In genomic region chr3:22735373-22735772, GRCh38 we compare ENCODE assay signal across 20 cellular contexts.
"Had no signal": no experiment of that assay in that cellular context is flagged by ENCODE, and none has a peak within 500 bp of the region (broad histone marks: within the 10 kb centered on the region; RNA-seq: fewer than 3 reads in every experiment).

No MANE protein-coding gene starts in this region.

- H3K4me3 ChIP-seq: esophagus muscularis mucosa, gastroesophageal sphincter, heart left ventricle, hepatocyte, left lung, lower lobe of right lung had no signal

- H3K36me3 Mint-ChIP-seq: immature natural killer cell; mesothelial cell of epicardium; naive thymus-derived CD4-positive, alpha-beta T cell had no signal

- ATAC-seq: effector memory CD8-positive, alpha-beta T cell; foreskin keratinocyte; gastroesophageal sphincter; heart left ventricle; left ventricle myocardium superior; lower lobe of right lung; naive thymus-derived CD4-positive, alpha-beta T cell had no signal

- H3K36me3 ChIP-seq: esophagus muscularis mucosa, gastroesophageal sphincter, heart left ventricle, left lung, lower lobe of right lung had no signal

- H3K27me3 Mint-ChIP-seq: dendritic cell treated with granulocyte-macrophage colony-stimulating factor and Interleukin-4, amounts not matched to agents 40 ng/mL and 50 ng/mL, for 4 days; effector memory CD8-positive, alpha-beta T cell had no signal

- H3K4me1 Mint-ChIP-seq: naive thymus-derived CD4-positive, alpha-beta T cell had no signal

- H3K4me3 Mint-ChIP-seq: dendritic cell treated with granulocyte-macrophage colony-stimulating factor and Interleukin-4, amounts not matched to agents 40 ng/mL and 50 ng/mL, for 4 days; effector memory CD8-positive, alpha-beta T cell; immature natural killer cell; mesothelial cell of epicardium; naive thymus-derived CD4-positive, alpha-beta T cell had no signal

- H3K9me3 ChIP-seq: esophagus muscularis mucosa, gastroesophageal sphincter, lower lobe of right lung had no signal

- H3K27ac Mint-ChIP-seq: dendritic cell treated with granulocyte-macrophage colony-stimulating factor and Interleukin-4, amounts not matched to agents 40 ng/mL and 50 ng/mL, for 4 days; effector memory CD8-positive, alpha-beta T cell; immature natural killer cell; mesothelial cell of epicardium; naive thymus-derived CD4-positive, alpha-beta T cell had no signal

- H3K27ac ChIP-seq: esophagus muscularis mucosa, foreskin keratinocyte, gastroesophageal sphincter, heart left ventricle, left lung, lower lobe of right lung had no signal

- H2AFZ ChIP-seq: hepatocyte had no signal

- H3K4me1 ChIP-seq: esophagus muscularis mucosa, foreskin keratinocyte, gastroesophageal sphincter, heart left ventricle, left lung, lower lobe of right lung had no signal

- H3K9me3 Mint-ChIP-seq: dendritic cell treated with granulocyte-macrophage colony-stimulating factor and Interleukin-4, amounts not matched to agents 40 ng/mL and 50 ng/mL, for 4 days; mesothelial cell of epicardium had no signal

- H3K4me2 ChIP-seq: hepatocyte had no signal

- H3K27me3 ChIP-seq: esophagus muscularis mucosa, foreskin keratinocyte, gastroesophageal sphincter, heart left ventricle, hepatocyte, left lung had no signal

- H3K79me2 ChIP-seq: hepatocyte had no signal

- DNase-seq: cortex of kidney; effector CD8-positive, alpha-beta T cell; effector memory CD8-positive, alpha-beta T cell; foreskin keratinocyte; heart left ventricle; hypothalamus; immature natural killer cell; islet precursor cell; kidney; kidney glomerular epithelial cell; left lung; left ventricle myocardium superior; lower lobe of right lung; mesenchymal stem cell; naive thymus-derived CD4-positive, alpha-beta T cell had no signal
